In the genomic region with DNA sequence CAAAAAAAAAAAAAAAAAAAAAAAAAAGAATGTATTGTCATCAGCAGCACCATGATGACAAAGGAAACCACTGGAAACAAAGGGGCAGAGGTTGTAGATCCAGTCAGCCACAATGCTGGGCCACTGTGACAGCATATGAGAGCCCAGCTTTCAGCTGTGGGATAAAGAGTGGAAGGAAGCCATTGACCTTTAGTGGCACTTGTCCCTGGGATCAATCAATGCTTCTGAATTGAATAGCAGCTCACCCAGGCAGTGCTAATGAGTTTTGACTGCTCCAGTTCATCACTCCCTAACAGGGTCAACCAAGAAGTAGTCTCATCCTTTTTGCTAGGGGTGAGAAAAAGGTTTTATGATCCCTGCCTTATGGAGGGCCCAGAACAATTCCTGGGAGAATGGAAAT, we compare ENCODE assay signal across 2 cellular contexts.
TF ChIP-seq lines count a peak whose summit lies in the region.

No MANE protein-coding gene starts in this region.

TF ChIP-seq in GM23338, 12 proteins besides CTCF, POLR2A, EP300 and RAD21 (continues in another document):
- TF ChIP-seq ZNF331 (CRISPR knock-in tag; IDR thresholded peaks at IDR 0.05; ENCODE audit: low read depth) (no peak), NANOG (IDR thresholded peaks at IDR 0.05; ENCODE audit: borderline replicate concordance) (no peak), CREB1 (CRISPR knock-in tag; IDR thresholded peaks at IDR 0.05; ENCODE audit: low read depth) (no peak), JUNB (IDR thresholded peaks at IDR 0.05; ENCODE audit: unreplicated experiment) (no peak), EZH2 (IDR thresholded peaks at IDR 0.05; ENCODE audit: low read depth, unreplicated experiment) (no peak), ZNF114 (CRISPR knock-in tag; IDR thresholded peaks at IDR 0.05) (no peak), EZH2phosphoT487 (IDR thresholded peaks at IDR 0.05; ENCODE audit: unreplicated experiment) (no peak)
- TF ChIP-seq, protein P1, sequence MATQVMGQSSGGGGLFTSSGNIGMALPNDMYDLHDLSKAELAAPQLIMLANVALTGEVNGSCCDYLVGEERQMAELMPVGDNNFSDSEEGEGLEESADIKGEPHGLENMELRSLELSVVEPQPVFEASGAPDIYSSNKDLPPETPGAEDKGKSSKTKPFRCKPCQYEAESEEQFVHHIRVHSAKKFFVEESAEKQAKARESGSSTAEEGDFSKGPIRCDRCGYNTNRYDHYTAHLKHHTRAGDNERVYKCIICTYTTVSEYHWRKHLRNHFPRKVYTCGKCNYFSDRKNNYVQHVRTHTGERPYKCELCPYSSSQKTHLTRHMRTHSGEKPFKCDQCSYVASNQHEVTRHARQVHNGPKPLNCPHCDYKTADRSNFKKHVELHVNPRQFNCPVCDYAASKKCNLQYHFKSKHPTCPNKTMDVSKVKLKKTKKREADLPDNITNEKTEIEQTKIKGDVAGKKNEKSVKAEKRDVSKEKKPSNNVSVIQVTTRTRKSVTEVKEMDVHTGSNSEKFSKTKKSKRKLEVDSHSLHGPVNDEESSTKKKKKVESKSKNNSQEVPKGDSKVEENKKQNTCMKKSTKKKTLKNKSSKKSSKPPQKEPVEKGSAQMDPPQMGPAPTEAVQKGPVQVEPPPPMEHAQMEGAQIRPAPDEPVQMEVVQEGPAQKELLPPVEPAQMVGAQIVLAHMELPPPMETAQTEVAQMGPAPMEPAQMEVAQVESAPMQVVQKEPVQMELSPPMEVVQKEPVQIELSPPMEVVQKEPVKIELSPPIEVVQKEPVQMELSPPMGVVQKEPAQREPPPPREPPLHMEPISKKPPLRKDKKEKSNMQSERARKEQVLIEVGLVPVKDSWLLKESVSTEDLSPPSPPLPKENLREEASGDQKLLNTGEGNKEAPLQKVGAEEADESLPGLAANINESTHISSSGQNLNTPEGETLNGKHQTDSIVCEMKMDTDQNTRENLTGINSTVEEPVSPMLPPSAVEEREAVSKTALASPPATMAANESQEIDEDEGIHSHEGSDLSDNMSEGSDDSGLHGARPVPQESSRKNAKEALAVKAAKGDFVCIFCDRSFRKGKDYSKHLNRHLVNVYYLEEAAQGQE (IDR thresholded peaks at IDR 0.05; ENCODE audit: unreplicated experiment) = no peak
- TF ChIP-seq, protein P2, sequence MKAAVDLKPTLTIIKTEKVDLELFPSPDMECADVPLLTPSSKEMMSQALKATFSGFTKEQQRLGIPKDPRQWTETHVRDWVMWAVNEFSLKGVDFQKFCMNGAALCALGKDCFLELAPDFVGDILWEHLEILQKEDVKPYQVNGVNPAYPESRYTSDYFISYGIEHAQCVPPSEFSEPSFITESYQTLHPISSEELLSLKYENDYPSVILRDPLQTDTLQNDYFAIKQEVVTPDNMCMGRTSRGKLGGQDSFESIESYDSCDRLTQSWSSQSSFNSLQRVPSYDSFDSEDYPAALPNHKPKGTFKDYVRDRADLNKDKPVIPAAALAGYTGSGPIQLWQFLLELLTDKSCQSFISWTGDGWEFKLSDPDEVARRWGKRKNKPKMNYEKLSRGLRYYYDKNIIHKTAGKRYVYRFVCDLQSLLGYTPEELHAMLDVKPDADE (IDR thresholded peaks at IDR 0.05) = no peak
- TF ChIP-seq, protein P3, sequence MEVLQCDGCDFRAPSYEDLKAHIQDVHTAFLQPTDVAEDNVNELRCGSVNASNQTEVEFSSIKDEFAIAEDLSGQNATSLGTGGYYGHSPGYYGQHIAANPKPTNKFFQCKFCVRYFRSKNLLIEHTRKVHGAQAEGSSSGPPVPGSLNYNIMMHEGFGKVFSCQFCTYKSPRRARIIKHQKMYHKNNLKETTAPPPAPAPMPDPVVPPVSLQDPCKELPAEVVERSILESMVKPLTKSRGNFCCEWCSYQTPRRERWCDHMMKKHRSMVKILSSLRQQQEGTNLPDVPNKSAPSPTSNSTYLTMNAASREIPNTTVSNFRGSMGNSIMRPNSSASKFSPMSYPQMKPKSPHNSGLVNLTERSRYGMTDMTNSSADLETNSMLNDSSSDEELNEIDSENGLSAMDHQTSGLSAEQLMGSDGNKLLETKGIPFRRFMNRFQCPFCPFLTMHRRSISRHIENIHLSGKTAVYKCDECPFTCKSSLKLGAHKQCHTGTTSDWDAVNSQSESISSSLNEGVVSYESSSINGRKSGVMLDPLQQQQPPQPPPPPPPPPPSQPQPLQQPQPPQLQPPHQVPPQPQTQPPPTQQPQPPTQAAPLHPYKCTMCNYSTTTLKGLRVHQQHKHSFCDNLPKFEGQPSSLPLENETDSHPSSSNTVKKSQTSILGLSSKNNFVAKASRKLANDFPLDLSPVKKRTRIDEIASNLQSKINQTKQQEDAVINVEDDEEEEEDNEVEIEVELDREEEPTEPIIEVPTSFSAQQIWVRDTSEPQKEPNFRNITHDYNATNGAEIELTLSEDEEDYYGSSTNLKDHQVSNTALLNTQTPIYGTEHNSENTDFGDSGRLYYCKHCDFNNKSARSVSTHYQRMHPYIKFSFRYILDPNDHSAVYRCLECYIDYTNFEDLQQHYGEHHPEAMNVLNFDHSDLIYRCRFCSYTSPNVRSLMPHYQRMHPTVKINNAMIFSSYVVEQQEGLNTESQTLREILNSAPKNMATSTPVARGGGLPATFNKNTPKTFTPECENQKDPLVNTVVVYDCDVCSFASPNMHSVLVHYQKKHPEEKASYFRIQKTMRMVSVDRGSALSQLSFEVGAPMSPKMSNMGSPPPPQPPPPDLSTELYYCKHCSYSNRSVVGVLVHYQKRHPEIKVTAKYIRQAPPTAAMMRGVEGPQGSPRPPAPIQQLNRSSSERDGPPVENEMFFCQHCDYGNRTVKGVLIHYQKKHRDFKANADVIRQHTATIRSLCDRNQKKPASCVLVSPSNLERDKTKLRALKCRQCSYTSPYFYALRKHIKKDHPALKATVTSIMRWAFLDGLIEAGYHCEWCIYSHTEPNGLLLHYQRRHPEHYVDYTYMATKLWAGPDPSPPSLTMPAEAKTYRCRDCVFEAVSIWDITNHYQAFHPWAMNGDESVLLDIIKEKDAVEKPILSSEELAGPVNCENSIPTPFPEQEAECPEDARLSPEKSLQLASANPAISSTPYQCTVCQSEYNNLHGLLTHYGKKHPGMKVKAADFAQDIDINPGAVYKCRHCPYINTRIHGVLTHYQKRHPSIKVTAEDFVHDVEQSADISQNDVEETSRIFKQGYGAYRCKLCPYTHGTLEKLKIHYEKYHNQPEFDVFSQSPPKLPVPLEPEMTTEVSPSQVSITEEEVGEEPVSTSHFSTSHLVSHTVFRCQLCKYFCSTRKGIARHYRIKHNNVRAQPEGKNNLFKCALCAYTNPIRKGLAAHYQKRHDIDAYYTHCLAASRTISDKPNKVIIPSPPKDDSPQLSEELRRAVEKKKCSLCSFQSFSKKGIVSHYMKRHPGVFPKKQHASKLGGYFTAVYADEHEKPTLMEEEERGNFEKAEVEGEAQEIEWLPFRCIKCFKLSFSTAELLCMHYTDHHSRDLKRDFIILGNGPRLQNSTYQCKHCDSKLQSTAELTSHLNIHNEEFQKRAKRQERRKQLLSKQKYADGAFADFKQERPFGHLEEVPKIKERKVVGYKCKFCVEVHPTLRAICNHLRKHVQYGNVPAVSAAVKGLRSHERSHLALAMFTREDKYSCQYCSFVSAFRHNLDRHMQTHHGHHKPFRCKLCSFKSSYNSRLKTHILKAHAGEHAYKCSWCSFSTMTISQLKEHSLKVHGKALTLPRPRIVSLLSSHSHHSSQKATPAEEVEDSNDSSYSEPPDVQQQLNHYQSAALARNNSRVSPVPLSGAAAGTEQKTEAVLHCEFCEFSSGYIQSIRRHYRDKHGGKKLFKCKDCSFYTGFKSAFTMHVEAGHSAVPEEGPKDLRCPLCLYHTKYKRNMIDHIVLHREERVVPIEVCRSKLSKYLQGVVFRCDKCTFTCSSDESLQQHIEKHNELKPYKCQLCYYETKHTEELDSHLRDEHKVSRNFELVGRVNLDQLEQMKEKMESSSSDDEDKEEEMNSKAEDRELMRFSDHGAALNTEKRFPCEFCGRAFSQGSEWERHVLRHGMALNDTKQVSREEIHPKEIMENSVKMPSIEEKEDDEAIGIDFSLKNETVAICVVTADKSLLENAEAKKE (CRISPR knock-in tag; IDR thresholded peaks at IDR 0.05) = no peak

TF ChIP-seq in GM12891, 5 proteins besides CTCF, POLR2A, EP300 and RAD21:
- TF ChIP-seq TAF1 (IDR thresholded peaks at IDR 0.05; ENCODE audit: low read depth, low read length) (no peak), POU2F2 (IDR thresholded peaks at IDR 0.05; ENCODE audit: low read depth, low read length) (no peak)
